Comparison of ENCODE assay signal across 1 cellular context in genomic region chr13:43516401-43516826, GRCh38.
TF ChIP-seq lines count a peak whose summit lies in the region.

No MANE protein-coding gene starts in this region.

TF ChIP-seq in HepG2, 621 proteins besides CTCF, POLR2A, EP300 and RAD21 (continued from another document):
- TF ChIP-seq CSRNP1 (CRISPR knock-in tag; IDR thresholded peaks at IDR 0.05), result no peak
- no peak for TF ChIP-seq AKNA (CRISPR knock-in tag; IDR thresholded peaks at IDR 0.05; ENCODE audit: borderline replicate concordance)
